ENCODE assay signal across 8 cellular contexts in the genomic region with DNA sequence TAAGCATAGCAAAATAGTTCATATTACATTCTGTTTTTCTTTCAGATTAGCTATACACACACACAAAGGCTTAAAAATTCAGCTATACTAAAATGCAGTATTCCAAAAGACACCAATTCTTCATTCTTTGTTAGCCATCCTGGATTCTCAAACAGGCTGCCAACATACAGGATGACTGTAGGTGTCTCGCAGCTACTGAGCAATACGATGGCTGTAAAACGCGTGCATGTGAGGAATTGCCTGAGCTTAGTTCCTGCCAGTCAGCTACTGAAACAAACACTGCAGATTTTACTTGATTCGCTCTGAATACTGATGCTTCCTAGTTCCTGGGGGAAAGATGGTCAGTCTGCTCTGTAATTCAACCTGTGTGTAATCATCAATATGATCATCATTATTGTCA. TPM values are rescaled to one million over a fixed set of nuclear protein-coding genes. Genes with fewer than 3 reads are reported as not detected.
DNase-seq lines count a peak whose midpoint lies in the region; TF ChIP-seq lines count a peak whose summit lies in the region.

No MANE protein-coding gene starts in this region.

- H3K27ac ChIP-seq in cardiac muscle cell (no peak overlapping the region), right atrium auricular region (no peak overlapping the region), neural progenitor cell (no peak overlapping the region)

- H3K4me3 ChIP-seq in cardiac muscle cell = no peak overlapping the region
- H3K4me3 ChIP-seq in right atrium auricular region = no peak overlapping the region
- H3K4me3 ChIP-seq in neural progenitor cell = no peak overlapping the region

- no peak overlapping the region for H3K9ac ChIP-seq in neural progenitor cell

- H3K27ac Mint-ChIP-seq in brain = peak overlapping the region in 4 of 5 experiments; percentile 2 to 46 (median 6)
- no peak overlapping the region for H3K27ac Mint-ChIP-seq in neural progenitor cell

- H3K4me1 Mint-ChIP-seq in brain = peaks cover 8% of the 10 kb centered on the region
- peaks cover 6% of the 10 kb centered on the region for H3K4me1 Mint-ChIP-seq in neural progenitor cell

- peak overlapping the region in 4 of 5 experiments; percentile 9 to 56 (median 37) for H3K4me3 Mint-ChIP-seq in brain
- no peak overlapping the region for H3K4me3 Mint-ChIP-seq in neural progenitor cell

- H3K36me3 ChIP-seq in cardiac muscle cell (no peaks in the 10 kb centered on the region), right atrium auricular region (no peaks in the 10 kb centered on the region), neural progenitor cell (no peaks in the 10 kb centered on the region)

- no peaks in the 10 kb centered on the region for H4K20me1 ChIP-seq in neural progenitor cell (ENCODE audit: low read depth)

- H3K27me3 ChIP-seq in cardiac muscle cell (no peaks in the 10 kb centered on the region), right atrium auricular region (no peaks in the 10 kb centered on the region), neural progenitor cell (no peaks in the 10 kb centered on the region)

- H3K4me1 ChIP-seq in cardiac muscle cell (ENCODE audit: low read depth) (peaks cover 3% of the 10 kb centered on the region), right atrium auricular region (no peaks in the 10 kb centered on the region), neural progenitor cell (peaks cover 9% of the 10 kb centered on the region)

- no peak overlapping the region for H3K4me2 ChIP-seq in neural progenitor cell

- peaks cover 14% of the 10 kb centered on the region for H3F3A ChIP-seq in neural progenitor cell (ENCODE audit: low read depth)

- peaks cover 5% of the 10 kb centered on the region for H3K27me3 Mint-ChIP-seq in brain
- no peaks in the 10 kb centered on the region for H3K27me3 Mint-ChIP-seq in neural progenitor cell (ENCODE audit: insufficient read depth, low read depth)

- H3K36me3 Mint-ChIP-seq in brain (no peaks in the 10 kb centered on the region), neural progenitor cell (no peaks in the 10 kb centered on the region)

- no peaks in the 10 kb centered on the region for H3K9me3 ChIP-seq in cardiac muscle cell (ENCODE audit: low read depth)
- H3K9me3 ChIP-seq in right atrium auricular region = no peaks in the 10 kb centered on the region
- no peaks in the 10 kb centered on the region for H3K9me3 ChIP-seq in neural progenitor cell (ENCODE audit: low read depth)

- H2AFZ ChIP-seq in neural progenitor cell (replicated peaks) = peak overlapping the region; percentile 88

- intact Hi-C loops in posterior vena cava (cut with DNase I) = no loop called here

- H3K9me3 Mint-ChIP-seq in brain (no peaks in the 10 kb centered on the region), neural progenitor cell (no peaks in the 10 kb centered on the region)

- peak; percentile 40 for TF ChIP-seq CTCF in cardiac muscle cell (IDR thresholded peaks at IDR 0.05; ENCODE audit: low read depth, low read length)
- TF ChIP-seq CTCF in right atrium auricular region (IDR thresholded peaks at IDR 0.05) = peak in 1 of 2 donors; percentile 35
- peak; percentile 36 to 58 for TF ChIP-seq CTCF in brain (conservative IDR thresholded peaks at IDR 0.05)
- TF ChIP-seq CTCF in neural progenitor cell (IDR thresholded peaks at IDR 0.05) = peak; percentile 39

- no peaks in the 10 kb centered on the region for H3K79me2 ChIP-seq in neural progenitor cell (ENCODE audit: low read depth)

- DNase-seq in cardiac muscle cell (ENCODE audit: low read depth in 1 of 2, low spot score in 1 of 2) (peak; percentile 53 to 57), right atrium auricular region (ENCODE audit: low spot score) (no peak), NAMALWA (ENCODE audit: low spot score) (peak; percentile 75), neural progenitor cell (ENCODE audit: low spot score) (peak; percentile 55), posterior vena cava (ENCODE audit: low spot score) (no peak), 8988T (no peak), activated gamma-delta T cell (lab: John Stamatoyannopoulos, UW) (no peak)

RNA-seq across cellular contexts. Expression of gene HMGN1, which starts 24.7 kb away (rescaled TPM):
- total RNA-seq in cardiac muscle cell = 258 and 375 TPM in 2 replicates
- polyA plus RNA-seq in cardiac muscle cell = 559 and 612 TPM in 2 replicates
- total RNA-seq in right atrium auricular region = 10 to 100 TPM; 37.1 to 39.6 TPM
- 161 TPM for polyA plus RNA-seq in brain (ENCODE audit: insufficient read depth, low read depth, low replicate concordance)
- total RNA-seq in neural progenitor cell (ENCODE audit: low replicate concordance) = 516 and 903 TPM in 2 replicates
- 100 to 1,000 TPM in 1 of 2 donors, 10 to 100 TPM in 1; 65.9 to 101 TPM for total RNA-seq in posterior vena cava

Comparison
In these comparisons a context has a peak if more than half of its experiments do, and no peak if none do; other contexts are left out.
1. DNase-seq: peak in cardiac muscle cell (2 of 2), NAMALWA (single experiment) and neural progenitor cell (single experiment); none in right atrium auricular region (single experiment), posterior vena cava (single experiment), 8988T (single experiment) and activated gamma-delta T cell (single experiment).